13 cellular contexts compared by ENCODE assay signal in genomic region chr1:41044197-41044596, GRCh38. TPM values are rescaled to one million over a fixed set of nuclear protein-coding genes. Genes with fewer than 3 reads are reported as not detected.
DNase-seq lines count a peak whose midpoint lies in the region; ATAC-seq and TF ChIP-seq lines count a peak whose summit lies in the region.
"Had no signal": no experiment of that assay in that cellular context is flagged by ENCODE, and none has a peak within 500 bp of the region (broad histone marks: within the 10 kb centered on the region; RNA-seq: fewer than 3 reads in every experiment).

No MANE protein-coding gene starts in this region.

- CTCF ChIA-PET in MCF 10A (lab: Yijun Ruan, JAX), result interaction anchor here (0.6 to 1.6 kb wide), 3 partner anchors 43 to 93 kb away, joined by 3 to 4 read pairs (median 3); no protein-coding TSS in a partner anchor

- H3K9me3 ChIP-seq in cardiac muscle cell (ENCODE audit: low read depth), result no peaks in the 10 kb centered on the region

- H3K27ac Mint-ChIP-seq in MCF 10A (ENCODE audit: low read depth, unreplicated experiment) (peak overlapping the region; percentile 97), mesothelial cell of epicardium (peak overlapping the region; percentile 22)

- peak overlapping the region; percentile 19 for H3K4me3 Mint-ChIP-seq in MCF 10A (ENCODE audit: unreplicated experiment)
- no peak overlapping the region for H3K4me3 Mint-ChIP-seq in mesothelial cell of epicardium

- H3K27me3 ChIP-seq in cardiac muscle cell, result no peaks in the 10 kb centered on the region

- POLR2A ChIA-PET in MCF 10A (lab: Yijun Ruan, JAX), result interaction anchor here (0.7 to 1.5 kb wide), 7 partner anchors 14 to 577 kb away, joined by 3 to 5 read pairs (median 3); no protein-coding TSS in a partner anchor

- no peak for TF ChIP-seq CTCF in cardiac muscle cell (IDR thresholded peaks at IDR 0.05; ENCODE audit: low read depth, low read length)
- TF ChIP-seq CTCF in MCF 10A (IDR thresholded peaks at IDR 0.05; ENCODE audit: unreplicated experiment), result no peak
- TF ChIP-seq CTCF in mesothelial cell of epicardium (IDR thresholded peaks at IDR 0.05; ENCODE audit: unreplicated experiment), result no peak

- H3K36me3 Mint-ChIP-seq in MCF 10A (ENCODE audit: insufficient read depth, unreplicated experiment) (peaks cover 48% of the 10 kb centered on the region), mesothelial cell of epicardium (peaks cover 38% of the 10 kb centered on the region)

- no peak for ATAC-seq in Right ventricle myocardium superior (ENCODE audit: poor library complexity)
- ATAC-seq in HG02588 (IDR thresholded peaks at IDR 0.05; ENCODE audit: unreplicated experiment), result no peak
- ATAC-seq: esophagus mucosa had no signal

- H3K4me1 Mint-ChIP-seq in MCF 10A (ENCODE audit: insufficient read depth, unreplicated experiment), result peaks cover 35% of the 10 kb centered on the region
- peaks cover 2% of the 10 kb centered on the region for H3K4me1 Mint-ChIP-seq in mesothelial cell of epicardium

- H3K36me3 ChIP-seq in cardiac muscle cell, result peaks cover 67% of the 10 kb centered on the region
- no peaks in the 10 kb centered on the region for H3K36me3 ChIP-seq in urinary bladder (ENCODE audit: insufficient read depth)

- no peak for DNase-seq in cardiac muscle cell (ENCODE audit: low read depth in 1 of 2, low spot score in 1 of 2)
- no peak for DNase-seq in Right ventricle myocardium superior
- DNase-seq in MCF 10A (ENCODE audit: unreplicated experiment), result no peak
- no peak for DNase-seq in mesothelial cell of epicardium (ENCODE audit: low spot score in 2 of 2, unreplicated experiment in 2 of 2)
- DNase-seq in NCI-H187 (lab: John Stamatoyannopoulos, UW), result no peak
- DNase-seq in SKM-1 (lab: John Stamatoyannopoulos, UW; ENCODE audit: unreplicated experiment), result no peak
- DNase-seq: activated CD8-positive, alpha-beta memory T cell treated with anti-CD3 and anti-CD28 coated beads, Interleukin-2, amount 50 U/mL, for 4 hours; head of caudate nucleus; NCI-H510A treated with DMSO at 0.1 percent for 48 hours; substantia nigra had no signal

- H3K4me1 ChIP-seq in cardiac muscle cell (ENCODE audit: low read depth) (no peaks in the 10 kb centered on the region), urinary bladder (ENCODE audit: insufficient read depth) (no peaks in the 10 kb centered on the region)

- no peaks in the 10 kb centered on the region for H3K27me3 Mint-ChIP-seq in MCF 10A (ENCODE audit: insufficient read depth, unreplicated experiment)
- H3K27me3 Mint-ChIP-seq in mesothelial cell of epicardium (ENCODE audit: low read depth), result no peaks in the 10 kb centered on the region

- no peaks in the 10 kb centered on the region for H3K9me3 Mint-ChIP-seq in MCF 10A (ENCODE audit: unreplicated experiment)
- no peaks in the 10 kb centered on the region for H3K9me3 Mint-ChIP-seq in mesothelial cell of epicardium

- intact Hi-C loops in Right ventricle myocardium superior (cut with DNase I), result no loop called here
- intact Hi-C loops in MCF 10A (cut with micrococcal nuclease), result loop anchor here (2.0 to 10.0 kb wide), 3 partner anchors 65 to 391 kb away; no protein-coding TSS in a partner anchor

- BruUV-seq in MCF 10A (replicated peaks; lab: Mats Ljungman, UMichigan), result no TSS peak

- peak overlapping the region; percentile 58 for H3K27ac ChIP-seq in cardiac muscle cell
- H3K27ac ChIP-seq in urinary bladder (ENCODE audit: low read depth), result peak overlapping the region; percentile 43

- 67% methylated on average over 2 of the region's 2 CpGs for WGBS in urinary bladder

- H3K4me3 ChIP-seq in cardiac muscle cell (no peak overlapping the region), urinary bladder (ENCODE audit: low read depth, low read length) (no peak overlapping the region)

RNA-seq across cellular contexts. Expression of gene SLFNL1, which starts 22.7 kb away (rescaled TPM):
- total RNA-seq in cardiac muscle cell (1.5 and 3.0 TPM in 2 replicates), Right ventricle myocardium superior (0.22 TPM), MCF 10A (2022) (0.28 and 0.29 TPM in 2 replicates), mesothelial cell of epicardium (1.2 to 1.4 TPM (median 1.3 TPM) in 3 replicates), urinary bladder (0.69 TPM)
- polyA plus RNA-seq in cardiac muscle cell (0.73 and 1.0 TPM in 2 replicates), urinary bladder (0.24 TPM)
